In genomic region chr19:11196406-11197287, GRCh38 we compare ENCODE assay signal across 8 cellular contexts. TPM values are rescaled to one million over a fixed set of nuclear protein-coding genes. Genes with fewer than 3 reads are reported as not detected.
DNase-seq lines count a peak whose midpoint lies in the region; ATAC-seq, FAIRE-seq and TF ChIP-seq lines count a peak whose summit lies in the region.

No MANE protein-coding gene starts in this region.

- H3K9me3 Mint-ChIP-seq in activated CD8-positive, alpha-beta T cell treated with anti-CD3 and anti-CD28 coated beads, Interleukin-2, amount 10 ng/mL, durations not matched to agents 7 days and 5 days (ENCODE audit: insufficient read depth) = no peaks in the 10 kb centered on the region
- no peaks in the 10 kb centered on the region for H3K9me3 Mint-ChIP-seq in progenitor cell of endocrine pancreas (ENCODE audit: low read depth)

- no peak for TF ChIP-seq POLR2A in A549 (IDR thresholded peaks at IDR 0.05; ENCODE audit: low read length)

- no peak for TF ChIP-seq RAD21 in A549 (conservative IDR thresholded peaks at IDR 0.05 in 1 of 2, IDR thresholded peaks at IDR 0.05 in 1 of 2)

- no peaks in the 10 kb centered on the region for H3K36me3 Mint-ChIP-seq in activated CD8-positive, alpha-beta T cell treated with anti-CD3 and anti-CD28 coated beads, Interleukin-2, amount 10 ng/mL, durations not matched to agents 7 days and 5 days (ENCODE audit: low read depth)
- H3K36me3 Mint-ChIP-seq in progenitor cell of endocrine pancreas (ENCODE audit: insufficient read depth) = peaks cover 2% of the 10 kb centered on the region

- H3K4me3 Mint-ChIP-seq in activated CD8-positive, alpha-beta T cell treated with anti-CD3 and anti-CD28 coated beads, Interleukin-2, amount 10 ng/mL, durations not matched to agents 7 days and 5 days = peak overlapping the region; percentile 68
- peak overlapping the region; percentile 76 for H3K4me3 Mint-ChIP-seq in progenitor cell of endocrine pancreas (ENCODE audit: low read depth)

- FAIRE-seq in A549 (lab: Jason Lieb, UNC) = no peak

- TF ChIP-seq CTCF in A549 (IDR thresholded peaks at IDR 0.05) (no peak), cardiac muscle cell (IDR thresholded peaks at IDR 0.05; ENCODE audit: low read depth, low read length) (no peak), progenitor cell of endocrine pancreas (IDR thresholded peaks at IDR 0.05; ENCODE audit: unreplicated experiment) (no peak)

- peaks cover 16% of the 10 kb centered on the region for H3K27me3 Mint-ChIP-seq in activated CD8-positive, alpha-beta T cell treated with anti-CD3 and anti-CD28 coated beads, Interleukin-2, amount 10 ng/mL, durations not matched to agents 7 days and 5 days (ENCODE audit: low read depth)
- H3K27me3 Mint-ChIP-seq in progenitor cell of endocrine pancreas = no peaks in the 10 kb centered on the region

- no peaks in the 10 kb centered on the region for H4K20me1 ChIP-seq in GM23248 (ENCODE audit: insufficient read depth)

- TF ChIP-seq EP300 in A549 (IDR thresholded peaks at IDR 0.05) = no peak

- CTCF ChIA-PET in A549 (lab: Yijun Ruan, JAX) = interaction anchor here (6.4 kb wide), 1 partner anchor 59 kb away, joined by 40 read pairs; no protein-coding TSS in a partner anchor
- CTCF ChIA-PET in activated CD8-positive, alpha-beta T cell treated with anti-CD3 and anti-CD28 coated beads, Interleukin-2, amount 10 ng/mL, durations not matched to agents 7 days and 5 days (lab: Charles Lee) = no interaction called here

- peaks cover 6% of the 10 kb centered on the region; the same call in 1 of the 2 replicates for H3K36me3 ChIP-seq in GM23248 (ENCODE audit: low read depth)
- H3K36me3 ChIP-seq in cardiac muscle cell = peaks cover 3% of the 10 kb centered on the region

- H3K27me3 ChIP-seq in GM23248 (replicated peaks; ENCODE audit: insufficient read depth) = no peaks in the 10 kb centered on the region
- no peaks in the 10 kb centered on the region for H3K27me3 ChIP-seq in cardiac muscle cell

- H3F3A ChIP-seq in GM23248 (ENCODE audit: insufficient read depth) = peaks cover 14% of the 10 kb centered on the region

- peaks cover 56% of the 10 kb centered on the region for H3K79me2 ChIP-seq in GM23248 (ENCODE audit: insufficient read depth)

- DNase-seq in A549 (ENCODE audit: low read depth in 1 of 2, low spot score in 1 of 2) (peak in 1 of 2 experiments; percentile 29), GM23248 (peak; percentile 76), cardiac muscle cell (ENCODE audit: low read depth in 1 of 2, low spot score in 1 of 2) (peak; percentile 50 to 53), progenitor cell of endocrine pancreas (ENCODE audit: low spot score, unreplicated experiment) (no peak), SW480 (ENCODE audit: low spot score) (no peak), NCI-H526 treated with DMSO at 0.1 percent for 48 hours (lab: John Stamatoyannopoulos, UW) (no peak)
- no peak for DNase-seq in activated CD8-positive, alpha-beta T cell treated with anti-CD3 and anti-CD28 coated beads, Interleukin-2, amount 10 ng/mL, durations not matched to agents 7 days and 5 days

- 40% methylated on average over 16 of the region's 47 CpGs for WGBS in A549 (ENCODE audit: missing lambda C conversion rate)
- WGBS in GM23248 (ENCODE audit: low coverage in 1 of 2, low lambda C conversion rate in 2 of 2, missing lambda C conversion rate in 2 of 2), 2 experiments = 4 to 6% methylated on average over 18 to 45 of the region's 47 CpGs

- H3K9ac ChIP-seq in GM23248 = peak overlapping the region; percentile 90

- POLR2A ChIA-PET in A549 (lab: Yijun Ruan, JAX) = no interaction called here
- POLR2A ChIA-PET in activated CD8-positive, alpha-beta T cell treated with anti-CD3 and anti-CD28 coated beads, Interleukin-2, amount 10 ng/mL, durations not matched to agents 7 days and 5 days (lab: Charles Lee) = no interaction called here

- H3K4me3 ChIP-seq in A549 (peak overlapping the region; percentile 66), GM23248 (peak overlapping the region; percentile 90), cardiac muscle cell (peak overlapping the region; percentile 64)

- H3K4me1 Mint-ChIP-seq in activated CD8-positive, alpha-beta T cell treated with anti-CD3 and anti-CD28 coated beads, Interleukin-2, amount 10 ng/mL, durations not matched to agents 7 days and 5 days (ENCODE audit: low read depth) = peaks cover 21% of the 10 kb centered on the region
- peaks cover 2% of the 10 kb centered on the region for H3K4me1 Mint-ChIP-seq in progenitor cell of endocrine pancreas (ENCODE audit: low read depth)

- H3K27ac ChIP-seq in A549 = peak overlapping the region; percentile 92 to 98
- H3K27ac ChIP-seq in GM23248 = peak overlapping the region; percentile 56
- no peak overlapping the region for H3K27ac ChIP-seq in cardiac muscle cell

- in situ Hi-C loops in GM23248 (cut with MboI) = no loop called here

- H3K4me2 ChIP-seq in A549 = peak overlapping the region; percentile 78
- peak overlapping the region; percentile 75 for H3K4me2 ChIP-seq in GM23248 (ENCODE audit: unreplicated experiment)

- H3K9me2 ChIP-seq in GM23248 (ENCODE audit: insufficient read depth) = no peaks in the 10 kb centered on the region

- peak overlapping the region; percentile 28; the same call in 1 of the 2 replicates for H2AFZ ChIP-seq in GM23248

- H3K27ac Mint-ChIP-seq in activated CD8-positive, alpha-beta T cell treated with anti-CD3 and anti-CD28 coated beads, Interleukin-2, amount 10 ng/mL, durations not matched to agents 7 days and 5 days = no peak overlapping the region
- peak overlapping the region; percentile 41 for H3K27ac Mint-ChIP-seq in progenitor cell of endocrine pancreas

- ATAC-seq in A549 (peak; percentile 50 to 69; a peak in 5 of 6 replicates), HG03469 (IDR thresholded peaks at IDR 0.05; ENCODE audit: unreplicated experiment) (no peak)
- ATAC-seq in activated CD8-positive, alpha-beta T cell treated with anti-CD3 and anti-CD28 coated beads, Interleukin-2, amount 10 ng/mL, durations not matched to agents 7 days and 5 days = no peak

- H3K9me3 ChIP-seq in A549 = no peaks in the 10 kb centered on the region
- H3K9me3 ChIP-seq in GM23248 (ENCODE audit: low read depth) = no peaks in the 10 kb centered on the region
- H3K9me3 ChIP-seq in cardiac muscle cell (ENCODE audit: low read depth) = no peaks in the 10 kb centered on the region

- peaks cover 34% of the 10 kb centered on the region for H3K4me1 ChIP-seq in A549
- peaks cover 6% of the 10 kb centered on the region; the same call in 1 of the 2 replicates for H3K4me1 ChIP-seq in GM23248 (ENCODE audit: insufficient read depth)
- H3K4me1 ChIP-seq in cardiac muscle cell (ENCODE audit: low read depth) = no peaks in the 10 kb centered on the region

TF ChIP-seq in A549, 52 proteins besides CTCF, POLR2A, EP300 and RAD21:
- no peak for TF ChIP-seq PHF8 (IDR thresholded peaks at IDR 0.05; ENCODE audit: borderline replicate concordance, low read depth)
- TF ChIP-seq KDM1A (IDR thresholded peaks at IDR 0.05; ENCODE audit: low read depth) = peak; percentile 76; the same call in 1 of the 2 replicates
TF ChIP-seq in A549: peak in this region for 1.

RNA-seq across cellular contexts. Expression of gene KANK2, which starts 0.7 kb away (rescaled TPM):
- polyA plus RNA-seq in A549 (2011; rRNA removed) = 20.5 and 35.5 TPM in 2 replicates
- 42.9 and 53.3 TPM in 2 replicates for polyA plus RNA-seq in A549 (2012; cell fraction: cytosol; rRNA removed)
- polyA plus RNA-seq in A549 (2012; cell fraction: nucleus; rRNA removed) = 81.8 and 124 TPM in 2 replicates
- 63.8 to 68.0 TPM (median 66.1 TPM) in 3 replicates for polyA plus RNA-seq in A549 (2017; fragmentation: RNase III; extraction: RNeasy Plus Mini Kit Qiagen cat#74134 plus additional on column Dnase treatment)
- 45.0 and 60.0 TPM in 2 replicates for polyA minus RNA-seq in A549 (2011; rRNA and poly(A)+ RNA removed)
- total RNA-seq in GM23248 (2014; rRNA removed; shearing (Covaris generic)) = 215 and 278 TPM in 2 replicates
- 76.3 and 77.1 TPM in 2 replicates for polyA plus RNA-seq in GM23248 (2016; fragmentation: Nextera tagmentation; extraction: Ambion mirVana)
- total RNA-seq in activated CD8-positive, alpha-beta T cell treated with anti-CD3 and anti-CD28 coated beads, Interleukin-2, amount 10 ng/mL, durations not matched to agents 7 days and 5 days = 1 to 10 TPM; 6.1 to 8.0 TPM
- 73.0 and 106 TPM in 2 replicates for total RNA-seq in cardiac muscle cell
- polyA plus RNA-seq in cardiac muscle cell = 38.9 and 43.9 TPM in 2 replicates
- total RNA-seq in progenitor cell of endocrine pancreas = 27.6 and 29.1 TPM in 2 replicates

RNA-seq across cellular contexts. Expression of gene SPC24, which starts 41.1 kb away (rescaled TPM):
- 16.3 and 16.5 TPM in 2 replicates for polyA plus RNA-seq in A549 (2011; rRNA removed)
- polyA plus RNA-seq in A549 (2012; cell fraction: cytosol; rRNA removed) = 26.0 and 27.2 TPM in 2 replicates
- 20.8 and 24.2 TPM in 2 replicates for polyA plus RNA-seq in A549 (2012; cell fraction: nucleus; rRNA removed)
- 21.8 to 22.2 TPM (median 22.2 TPM) in 3 replicates for polyA plus RNA-seq in A549 (2017; fragmentation: RNase III; extraction: RNeasy Plus Mini Kit Qiagen cat#74134 plus additional on column Dnase treatment)
- 19.3 and 22.3 TPM in 2 replicates for polyA minus RNA-seq in A549 (2011; rRNA and poly(A)+ RNA removed)
- 9.5 and 19.8 TPM in 2 replicates for total RNA-seq in GM23248 (2014; rRNA removed; shearing (Covaris generic))
- 14.8 and 16.2 TPM in 2 replicates for polyA plus RNA-seq in GM23248 (2016; fragmentation: Nextera tagmentation; extraction: Ambion mirVana)
- total RNA-seq in activated CD8-positive, alpha-beta T cell treated with anti-CD3 and anti-CD28 coated beads, Interleukin-2, amount 10 ng/mL, durations not matched to agents 7 days and 5 days = 10 to 100 TPM; 92.6 to 94.0 TPM
- 15.8 and 127 TPM in 2 replicates for total RNA-seq in cardiac muscle cell
- 7.1 and 25.8 TPM in 2 replicates for polyA plus RNA-seq in cardiac muscle cell
- 22.8 and 24.3 TPM in 2 replicates for total RNA-seq in progenitor cell of endocrine pancreas

RNA-seq across cellular contexts. Expression of gene ANGPTL8, which starts 42.8 kb away (rescaled TPM):
- polyA plus RNA-seq in A549 (2011; rRNA removed) = 0.12 TPM in 1 of 2 replicates, not detected in the other
- 0.20 TPM in 1 of 2 replicates, not detected in the other for polyA plus RNA-seq in A549 (2012; cell fraction: cytosol; rRNA removed)
- 0.20 TPM in 1 of 2 replicates, not detected in the other for polyA plus RNA-seq in A549 (2012; cell fraction: nucleus; rRNA removed)
- 0.16 TPM in 1 of 3 replicates, not detected in the others for polyA plus RNA-seq in A549 (2017; fragmentation: RNase III; extraction: RNeasy Plus Mini Kit Qiagen cat#74134 plus additional on column Dnase treatment)
- not detected in 2 replicates for polyA minus RNA-seq in A549 (2011; rRNA and poly(A)+ RNA removed)
- total RNA-seq in GM23248 (2014; rRNA removed; shearing (Covaris generic)) = 1.7 TPM in 1 of 2 replicates, not detected in the other
- not detected in 2 replicates for polyA plus RNA-seq in GM23248 (2016; fragmentation: Nextera tagmentation; extraction: Ambion mirVana)
- total RNA-seq in activated CD8-positive, alpha-beta T cell treated with anti-CD3 and anti-CD28 coated beads, Interleukin-2, amount 10 ng/mL, durations not matched to agents 7 days and 5 days = not detected
- total RNA-seq in cardiac muscle cell = 1.5 TPM in 1 of 2 replicates, not detected in the other
- polyA plus RNA-seq in cardiac muscle cell = 0.71 and 1.7 TPM in 2 replicates
- not detected in 2 replicates for total RNA-seq in progenitor cell of endocrine pancreas

Comparison
In these comparisons a context has a peak if more than half of its experiments do, and no peak if none do; other contexts are left out.
1. ATAC-seq: peak in A549 (2 of 2); none in activated CD8-positive, alpha-beta T cell treated with anti-CD3 and anti-CD28 coated beads, Interleukin-2, amount 10 ng/mL, durations not matched to agents 7 days and 5 days (single experiment) and HG03469 (single experiment).
2. DNase-seq: peak in GM23248 (single experiment) and cardiac muscle cell (2 of 2); none in activated CD8-positive, alpha-beta T cell treated with anti-CD3 and anti-CD28 coated beads, Interleukin-2, amount 10 ng/mL, durations not matched to agents 7 days and 5 days (single experiment), progenitor cell of endocrine pancreas (single experiment), SW480 (single experiment) and NCI-H526 treated with DMSO at 0.1 percent for 48 hours (single experiment).
3. Peak in every context shown above with its lines, with median percentiles within 50 percentile points of each other: H3K4me3 ChIP-seq.